ENCODE assay signal across 2 cellular contexts in genomic region chr1:86708923-86709322, GRCh38.
TF ChIP-seq lines count a peak whose summit lies in the region.

No MANE protein-coding gene starts in this region.

TF ChIP-seq in HepG2, 621 proteins besides CTCF, POLR2A, EP300 and RAD21:
- TF ChIP-seq MAFF (IDR thresholded peaks at IDR 0.05; ENCODE audit: low read depth, low read length): peak; percentile 54
- no peak for TF ChIP-seq ZNF20 (CRISPR knock-in tag; IDR thresholded peaks at IDR 0.05)
- TF ChIP-seq MAFK (conservative IDR thresholded peaks at IDR 0.05 in 1 of 2, IDR thresholded peaks at IDR 0.05 in 1 of 2; ENCODE audit: low read length in 2 of 2): peak; percentile 67; a peak in 3 of 4 replicates
TF ChIP-seq in HepG2: peak in this region for 2.

TF ChIP-seq in GM12878, 131 proteins besides CTCF, POLR2A, EP300 and RAD21:
- TF ChIP-seq IRF3 (IDR thresholded peaks at IDR 0.05): no peak
